In the genomic region with DNA sequence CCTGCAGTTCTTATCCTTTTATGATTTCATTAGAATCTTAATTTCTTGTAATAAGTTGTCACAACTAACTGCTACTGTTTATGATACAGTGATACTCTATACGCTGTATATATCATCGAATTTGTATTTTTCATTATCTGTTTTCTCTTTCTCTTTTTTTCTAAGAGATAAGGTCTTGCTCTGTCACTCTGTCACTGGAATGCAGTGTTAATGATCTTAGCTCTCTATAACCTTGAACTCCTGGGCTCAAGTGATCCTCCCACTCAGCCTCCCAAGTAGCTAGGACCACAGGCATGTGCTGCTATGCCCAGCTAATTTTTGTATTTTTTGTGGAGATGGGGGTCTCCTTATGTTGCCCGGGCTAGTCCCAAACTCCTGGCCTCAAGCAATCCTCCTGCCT, we compare ENCODE assay signal across 27 cellular contexts. TPM values are rescaled to one million over a fixed set of nuclear protein-coding genes. Genes with fewer than 3 reads are reported as not detected.
DNase-seq lines count a peak whose midpoint lies in the region; ATAC-seq, FAIRE-seq and TF ChIP-seq lines count a peak whose summit lies in the region.
"Had no signal": no experiment of that assay in that cellular context is flagged by ENCODE, and none has a peak within 500 bp of the region (broad histone marks: within the 10 kb centered on the region; RNA-seq: fewer than 3 reads in every experiment).

No MANE protein-coding gene starts in this region.

- peaks cover 8% of the 10 kb centered on the region for H3K4me1 Mint-ChIP-seq in activated T-helper 1 cell treated with anti-CD3 and anti-CD28 coated beads, Interleukin-12 subunit alpha, Interleukin-12 subunit beta, Interleukin-2, Interleukin-4 antibody, amounts not matched to agents 30 ng/mL and 10 ng/mL and 1 ng/mL, durations not matched to agents 14 hours and 24 hours and 36 hours (ENCODE audit: low read depth)

- no peaks in the 10 kb centered on the region for H3K79me2 ChIP-seq in GM23248 (ENCODE audit: insufficient read depth)

- H3K4me1 ChIP-seq in GM23248 (ENCODE audit: insufficient read depth) (peaks cover 32% of the 10 kb centered on the region), adrenal gland (replicated peaks in 1 of 2) (peaks cover 19 to 26% of the 10 kb centered on the region in 2 donors), kidney (ENCODE audit: control insufficient read depth in 1 of 2, insufficient read depth in 1 of 2, low read depth in 1 of 2, low read length in 2 of 2) (peaks cover 0 to 5% of the 10 kb centered on the region in 2 donors), spleen (peaks cover 0 to 96% (median 35%) of the 10 kb centered on the region in 6 donors)
- H3K4me1 ChIP-seq: pancreas had no signal

- in situ Hi-C loops in GM23248 (cut with MboI), result loop anchor here (5.0 kb wide), 1 partner anchor 110 kb away; no protein-coding TSS in a partner anchor

- H3K4me2 ChIP-seq in GM23248 (ENCODE audit: unreplicated experiment), result peak overlapping the region; percentile 44
- H3K4me2 ChIP-seq: BLaER1, hepatocyte had no signal

- no peak for FAIRE-seq in kidney (lab: Jason Lieb, UNC)
- FAIRE-seq: endometrium, pancreas had no signal

- H3F3A ChIP-seq in GM23248 (ENCODE audit: insufficient read depth), result peaks cover 38% of the 10 kb centered on the region

- no peak for TF ChIP-seq POLR2A in adrenal gland (IDR thresholded peaks at IDR 0.05)
- no peak for TF ChIP-seq POLR2A in spleen (IDR thresholded peaks at IDR 0.05)

- intact Hi-C loops in adrenal gland (cut with DNase I), result no loop called here
- intact Hi-C loops in kidney (cut with DNase I), result no loop called here
- intact Hi-C loops in spleen (cut with DNase I; ENCODE audit: low total_unique reads), result no loop called here
- intact Hi-C loops in activated T-helper 1 cell treated with anti-CD3 and anti-CD28 coated beads, Interleukin-12 subunit alpha, Interleukin-12 subunit beta, Interleukin-2, Interleukin-4 antibody, amounts not matched to agents 30 ng/mL and 10 ng/mL and 1 ng/mL, durations not matched to agents 14 hours and 24 hours and 36 hours (cut with micrococcal nuclease), result loop anchor here (5.0 kb wide), 1 partner anchor 775 kb away; no protein-coding TSS in a partner anchor

- no peak overlapping the region for H3K4me3 Mint-ChIP-seq in activated T-helper 1 cell treated with anti-CD3 and anti-CD28 coated beads, Interleukin-12 subunit alpha, Interleukin-12 subunit beta, Interleukin-2, Interleukin-4 antibody, amounts not matched to agents 30 ng/mL and 10 ng/mL and 1 ng/mL, durations not matched to agents 14 hours and 24 hours and 36 hours
- H3K4me3 Mint-ChIP-seq: activated naive CD8-positive, alpha-beta T cell treated with anti-CD3 and anti-CD28 coated beads, Interleukin-2, amount 10 ng/mL, durations not matched to agents 7 days and 5 days; activated T-cell treated with anti-CD3 and anti-CD28 coated beads, Interleukin-2, amount 50 U/mL, for 24 hours; H9; stimulated activated naive CD8-positive, alpha-beta T cell treated with anti-CD3 and anti-CD28 coated beads, Interleukin-15, amount 100 ng/mL, for 72 hours had no signal

- H3K36me3 ChIP-seq in GM23248 (ENCODE audit: low read depth) (0 out of 2 replicates have a peak, but pooled peaks cover 3% of the 10 kb centered on the region), adrenal gland (replicated peaks in 1 of 2) (peaks cover 0 to 4% of the 10 kb centered on the region in 2 donors), kidney (ENCODE audit: control insufficient read depth in 1 of 2, insufficient read depth in 2 of 2, low read length in 2 of 2) (no peaks in the 10 kb centered on the region), spleen (peaks cover 0 to 47% (median 7%) of the 10 kb centered on the region in 6 donors)
- H3K36me3 ChIP-seq: pancreas, Peyer's patch, vagina had no signal

- H4K20me1 ChIP-seq in GM23248 (ENCODE audit: insufficient read depth), result no peaks in the 10 kb centered on the region
- H4K20me1 ChIP-seq: BLaER1 had no signal

- H3K27ac Mint-ChIP-seq in activated T-helper 1 cell treated with anti-CD3 and anti-CD28 coated beads, Interleukin-12 subunit alpha, Interleukin-12 subunit beta, Interleukin-2, Interleukin-4 antibody, amounts not matched to agents 30 ng/mL and 10 ng/mL and 1 ng/mL, durations not matched to agents 14 hours and 24 hours and 36 hours, result no peak overlapping the region
- H3K27ac Mint-ChIP-seq: activated naive CD8-positive, alpha-beta T cell treated with anti-CD3 and anti-CD28 coated beads, Interleukin-2, amount 10 ng/mL, durations not matched to agents 7 days and 5 days; activated T-cell treated with anti-CD3 and anti-CD28 coated beads, Interleukin-2, amount 50 U/mL, for 24 hours; H9 had no signal

- DNase-seq in GM23248 (no peak), adrenal gland (no peak), kidney (no peak), spleen (no peak), kidney tubule cell (ENCODE audit: low spot score) (no peak), DMS53 treated with DMSO at 0.1 percent for 48 hours (lab: John Stamatoyannopoulos, UW; ENCODE audit: unreplicated experiment) (no peak)
- no peak for DNase-seq in activated T-helper 1 cell treated with anti-CD3 and anti-CD28 coated beads, Interleukin-12 subunit alpha, Interleukin-12 subunit beta, Interleukin-2, Interleukin-4 antibody, amounts not matched to agents 30 ng/mL and 10 ng/mL and 1 ng/mL, durations not matched to agents 14 hours and 24 hours and 36 hours (ENCODE audit: low spot score)
- DNase-seq: activated CD4-positive, CD25-positive, alpha-beta regulatory T cell; activated gamma-delta T cell treated with Interleukin-2 at 50 U/mL for 16 hours; activated naive CD8-positive, alpha-beta T cell treated with anti-CD3 and anti-CD28 coated beads, Interleukin-2, amount 10 ng/mL, durations not matched to agents 7 days and 5 days; activated T-cell treated with anti-CD3 and anti-CD28 coated beads, Interleukin-2, amount 50 U/mL, for 24 hours; H9; Karpas-422; left cardiac atrium; MV-4-11; NCI-H2107; NCI-H345; pancreas; Peyer's patch; SIG-M5; stimulated activated CD4-positive, alpha-beta T cell treated with anti-CD3 and anti-CD28 coated beads, Interleukin-2, amount 100 ng/mL, for 24 hours; stimulated activated naive CD8-positive, alpha-beta T cell treated with anti-CD3 and anti-CD28 coated beads, Interleukin-15, amount 100 ng/mL, for 72 hours had no signal

- peak overlapping the region; percentile 84 for H3K27ac ChIP-seq in GM23248
- H3K27ac ChIP-seq in adrenal gland, result peak overlapping the region in 4 of 5 donors; percentile 29 to 72 (median 44)
- peak overlapping the region; percentile 28 to 82 for H3K27ac ChIP-seq in kidney (ENCODE audit: low read depth in 2 of 2, low read length in 2 of 2)
- H3K27ac ChIP-seq in spleen, result peak overlapping the region in 6 of 8 donors; percentile 39 to 66 (median 58)
- H3K27ac ChIP-seq: BLaER1, hepatocyte, vagina had no signal

- H3K27me3 ChIP-seq in GM23248 (replicated peaks; ENCODE audit: insufficient read depth), result no peaks in the 10 kb centered on the region
- H3K27me3 ChIP-seq in adrenal gland, result no peaks in the 10 kb centered on the region
- no peaks in the 10 kb centered on the region for H3K27me3 ChIP-seq in spleen (replicated peaks in 1 of 7)
- H3K27me3 ChIP-seq: BLaER1, hepatocyte, pancreas, Peyer's patch, vagina had no signal

- H3K4me3 ChIP-seq in GM23248 (no peak overlapping the region), adrenal gland (no peak overlapping the region), kidney (ENCODE audit: low read length in 2 of 2) (no peak overlapping the region), spleen (no peak overlapping the region)
- H3K4me3 ChIP-seq: BLaER1, hepatocyte, pancreas, Peyer's patch, vagina had no signal

- 95 to 100% methylated on average over 3 of the region's 3 CpGs for WGBS in GM23248 (ENCODE audit: low coverage in 1 of 2, low lambda C conversion rate in 2 of 2, missing lambda C conversion rate in 2 of 2), 2 experiments
- 61 to 78% (median 65%) methylated on average over 3 of the region's 3 CpGs for WGBS in adrenal gland, 4 donors
- WGBS in spleen, 5 donors, result 90 to 94% (median 91%) methylated on average over 3 of the region's 3 CpGs

- no peaks in the 10 kb centered on the region for H3K9me2 ChIP-seq in GM23248 (ENCODE audit: insufficient read depth)

- H3K9ac ChIP-seq in GM23248 (no peak overlapping the region), kidney (ENCODE audit: low read length in 2 of 2) (no peak overlapping the region)
- H3K9ac ChIP-seq: BLaER1 had no signal

- 0 out of 2 replicates have a peak overlapping the region, but pooled peaks have one; percentile 25 for H2AFZ ChIP-seq in GM23248
- H2AFZ ChIP-seq: hepatocyte had no signal

- TF ChIP-seq CTCF in adrenal gland (IDR thresholded peaks at IDR 0.05), result no peak
- no peak for TF ChIP-seq CTCF in kidney (IDR thresholded peaks at IDR 0.05; ENCODE audit: borderline replicate concordance, extremely low read depth, insufficient read depth)
- TF ChIP-seq CTCF in spleen (IDR thresholded peaks at IDR 0.05 in 8 of 11, conservative IDR thresholded peaks at IDR 0.05 in 3 of 11), result no peak

- H3K9me3 ChIP-seq in GM23248 (ENCODE audit: low read depth), result no peaks in the 10 kb centered on the region
- H3K9me3 ChIP-seq in adrenal gland (replicated peaks in 1 of 3), result no peaks in the 10 kb centered on the region
- no peaks in the 10 kb centered on the region for H3K9me3 ChIP-seq in kidney (ENCODE audit: control insufficient read depth in 1 of 2, low read length in 2 of 2)
- H3K9me3 ChIP-seq in spleen, result no peaks in the 10 kb centered on the region
- H3K9me3 ChIP-seq: BLaER1, pancreas, Peyer's patch, vagina had no signal

- ATAC-seq in HG02885 (IDR thresholded peaks at IDR 0.05; ENCODE audit: poor library complexity, unreplicated experiment), result no peak
- ATAC-seq: stimulated activated naive CD8-positive, alpha-beta T cell treated with anti-CD3 and anti-CD28 coated beads, Interleukin-15, amount 100 ng/mL, for 72 hours had no signal

- H3K9me3 Mint-ChIP-seq in activated T-helper 1 cell treated with anti-CD3 and anti-CD28 coated beads, Interleukin-12 subunit alpha, Interleukin-12 subunit beta, Interleukin-2, Interleukin-4 antibody, amounts not matched to agents 30 ng/mL and 10 ng/mL and 1 ng/mL, durations not matched to agents 14 hours and 24 hours and 36 hours, result no peaks in the 10 kb centered on the region
- H3K9me3 Mint-ChIP-seq: activated naive CD8-positive, alpha-beta T cell treated with anti-CD3 and anti-CD28 coated beads, Interleukin-2, amount 10 ng/mL, durations not matched to agents 7 days and 5 days; activated T-cell treated with anti-CD3 and anti-CD28 coated beads, Interleukin-2, amount 50 U/mL, for 24 hours; H9; stimulated activated naive CD8-positive, alpha-beta T cell treated with anti-CD3 and anti-CD28 coated beads, Interleukin-15, amount 100 ng/mL, for 72 hours had no signal

- no peaks in the 10 kb centered on the region for H3K27me3 Mint-ChIP-seq in activated T-helper 1 cell treated with anti-CD3 and anti-CD28 coated beads, Interleukin-12 subunit alpha, Interleukin-12 subunit beta, Interleukin-2, Interleukin-4 antibody, amounts not matched to agents 30 ng/mL and 10 ng/mL and 1 ng/mL, durations not matched to agents 14 hours and 24 hours and 36 hours (ENCODE audit: insufficient read depth)
- H3K27me3 Mint-ChIP-seq: activated naive CD8-positive, alpha-beta T cell treated with anti-CD3 and anti-CD28 coated beads, Interleukin-2, amount 10 ng/mL, durations not matched to agents 7 days and 5 days; activated T-cell treated with anti-CD3 and anti-CD28 coated beads, Interleukin-2, amount 50 U/mL, for 24 hours; stimulated activated naive CD8-positive, alpha-beta T cell treated with anti-CD3 and anti-CD28 coated beads, Interleukin-15, amount 100 ng/mL, for 72 hours had no signal

- H3K36me3 Mint-ChIP-seq in activated T-helper 1 cell treated with anti-CD3 and anti-CD28 coated beads, Interleukin-12 subunit alpha, Interleukin-12 subunit beta, Interleukin-2, Interleukin-4 antibody, amounts not matched to agents 30 ng/mL and 10 ng/mL and 1 ng/mL, durations not matched to agents 14 hours and 24 hours and 36 hours (ENCODE audit: low read depth), result peaks cover 2% of the 10 kb centered on the region

RNA-seq across cellular contexts. Expression of gene APH1B, which starts 14.8 kb away (rescaled TPM):
- total RNA-seq in GM23248 (2014; rRNA removed; shearing (Covaris generic)), result 15.8 and 18.6 TPM in 2 replicates
- polyA plus RNA-seq in GM23248 (2016; fragmentation: Nextera tagmentation; extraction: Ambion mirVana), result 40.5 and 43.2 TPM in 2 replicates
- 10 to 100 TPM; 20.7 to 50.3 (median 28.4) TPM for total RNA-seq in adrenal gland
- polyA plus RNA-seq in adrenal gland, result 10 to 100 TPM in 2 of 3 donors, 1 to 10 TPM in 1; 8.3 to 21.7 (median 14.7) TPM
- 22.4 TPM for total RNA-seq in kidney
- polyA plus RNA-seq in kidney (ENCODE audit: insufficient read depth, low read depth, low replicate concordance), result 12.3 TPM
- total RNA-seq in spleen, result 10 to 100 TPM; 27.2 to 51.5 (median 35.1) TPM
- 10 to 100 TPM in 1 of 3 donors, 1 to 10 TPM in 2; 8.7 to 10.0 (median 9.0) TPM for polyA plus RNA-seq in spleen
- 4.1 and 6.2 TPM in 2 replicates for total RNA-seq in activated T-helper 1 cell treated with anti-CD3 and anti-CD28 coated beads, Interleukin-12 subunit alpha, Interleukin-12 subunit beta, Interleukin-2, Interleukin-4 antibody, amounts not matched to agents 30 ng/mL and 10 ng/mL and 1 ng/mL, durations not matched to agents 14 hours and 24 hours and 36 hours
